Comparison of ENCODE assay signal across 2 cellular contexts in genomic region chr11:19442554-19442910, GRCh38.
TF ChIP-seq lines count a peak whose summit lies in the region.

No MANE protein-coding gene starts in this region.

TF ChIP-seq in HEK293, 187 proteins besides CTCF, POLR2A, EP300 and RAD21:
- TF ChIP-seq ZNF600 (tag by site-specific recombination; IDR thresholded peaks at IDR 0.05) (0 out of 2 replicates have a peak, but pooled peaks have one; percentile 4), ZNF157 (tag by site-specific recombination; IDR thresholded peaks at IDR 0.05) (no peak), ZXDB (tag by site-specific recombination; IDR thresholded peaks at IDR 0.05) (0 out of 2 replicates have a peak, but pooled peaks have one; percentile 3), ZNF792 (tag by site-specific recombination; IDR thresholded peaks at IDR 0.05) (no peak), ZBTB20 (tag by site-specific recombination; IDR thresholded peaks at IDR 0.05) (0 out of 2 replicates have a peak, but pooled peaks have one; percentile 9), ZFP37 (tag by site-specific recombination; IDR thresholded peaks at IDR 0.05) (0 out of 2 replicates have a peak, but pooled peaks have one; percentile 12)

TF ChIP-seq in GM12878, 131 proteins besides CTCF, POLR2A, EP300 and RAD21:
- TF ChIP-seq MTA2 (IDR thresholded peaks at IDR 0.05; ENCODE audit: low read depth) (no peak), RB1 (IDR thresholded peaks at IDR 0.05; ENCODE audit: borderline replicate concordance) (0 out of 2 replicates have a peak, but pooled peaks have one; percentile 8), NR2C2 (IDR thresholded peaks at IDR 0.05; ENCODE audit: borderline replicate concordance, control insufficient read depth, insufficient read length, low read depth) (no peak), NR2F1 (conservative IDR thresholded peaks at IDR 0.05) (peak; percentile 68; the same call in 1 of the 2 replicates), FOXM1 (IDR thresholded peaks at IDR 0.05; ENCODE audit: low read depth, low read length) (no peak), RELB (IDR thresholded peaks at IDR 0.05; ENCODE audit: low read depth) (peak; percentile 2; the same call in 1 of the 2 replicates), TCF12 (IDR thresholded peaks at IDR 0.05; ENCODE audit: low read depth, low read length) (no peak; the same call in 1 of the 2 replicates), SMC3 (IDR thresholded peaks at IDR 0.05; ENCODE audit: borderline replicate concordance, low read length) (peak; percentile 8; the same call in 1 of the 2 replicates), REST (IDR thresholded peaks at IDR 0.05; ENCODE audit: low read depth, low read length) (no peak), CUX1 (IDR thresholded peaks at IDR 0.05; ENCODE audit: insufficient replicate concordance, low read depth, low read length) (no peak), WRNIP1 (IDR thresholded peaks at IDR 0.05; ENCODE audit: borderline replicate concordance, low read depth, low read length) (no peak), ATF7 (IDR thresholded peaks at IDR 0.05; ENCODE audit: low read depth) (0 out of 2 replicates have a peak, but pooled peaks have one; percentile 2), SIN3A (IDR thresholded peaks at IDR 0.05; ENCODE audit: low read depth, low read length) (no peak), EED (IDR thresholded peaks at IDR 0.05; ENCODE audit: low read depth) (no peak), SMAD1 (IDR thresholded peaks at IDR 0.05; ENCODE audit: low read depth, partially characterized antibody) (no peak), YBX1 (IDR thresholded peaks at IDR 0.05) (no peak), USF2 (IDR thresholded peaks at IDR 0.05; ENCODE audit: borderline replicate concordance, low read depth, low read length) (no peak), MXI1 (IDR thresholded peaks at IDR 0.05; ENCODE audit: low read depth, low read length) (no peak), MLLT1 (IDR thresholded peaks at IDR 0.05) (0 out of 2 replicates have a peak, but pooled peaks have one; percentile 5), SREBF1 (IDR thresholded peaks at IDR 0.05; ENCODE audit: low read length) (no peak)
